ENCODE assay signal across 8 cellular contexts in the genomic region with DNA sequence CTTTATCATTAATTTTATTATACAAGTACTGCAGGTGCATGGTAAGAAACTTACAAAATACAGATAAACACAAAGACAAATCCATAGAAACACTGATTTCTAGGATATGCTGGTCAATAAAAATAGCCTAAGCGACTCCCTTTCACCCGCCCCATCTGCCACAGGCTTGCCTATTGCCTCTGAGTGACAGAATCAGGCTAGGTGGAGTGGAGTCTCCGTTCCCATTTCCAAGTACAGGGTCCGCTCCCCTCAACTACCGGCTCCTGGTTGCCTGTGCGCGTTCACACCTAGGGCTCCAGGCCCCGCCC. TPM values are rescaled to one million over a fixed set of nuclear protein-coding genes. Genes with fewer than 3 reads are reported as not detected.
DNase-seq lines count a peak whose midpoint lies in the region; ATAC-seq and TF ChIP-seq lines count a peak whose summit lies in the region.

No MANE protein-coding gene starts in this region.

- no peak for TF ChIP-seq POLR2A in right lobe of liver (IDR thresholded peaks at IDR 0.05)

- WGBS in right lobe of liver (ENCODE audit: insufficient coverage, low coverage, low lambda C conversion rate, missing lambda C conversion rate): 5% methylated on average over 7 of the region's 8 CpGs

- peak overlapping the region; percentile 75 to 88 for H3K27ac ChIP-seq in ascending aorta
- H3K27ac ChIP-seq in right lobe of liver: peak overlapping the region; percentile 78 to 91 (median 82)
- H3K27ac ChIP-seq in tibial artery: peak overlapping the region; percentile 83 to 89

- peak overlapping the region; percentile 99 for H3K27ac Mint-ChIP-seq in activated T-cell treated with anti-CD3 and anti-CD28 coated beads, Interleukin-2, amount 50 U/mL, for 24 hours

- peaks cover 56% of the 10 kb centered on the region for H3K36me3 Mint-ChIP-seq in activated T-cell treated with anti-CD3 and anti-CD28 coated beads, Interleukin-2, amount 50 U/mL, for 24 hours (ENCODE audit: low read depth)

- no peak for ATAC-seq in right lobe of liver

- H3K27me3 ChIP-seq in ascending aorta (no peaks in the 10 kb centered on the region), right lobe of liver (no peaks in the 10 kb centered on the region), tibial artery (no peaks in the 10 kb centered on the region)

- H3K4me1 Mint-ChIP-seq in activated T-cell treated with anti-CD3 and anti-CD28 coated beads, Interleukin-2, amount 50 U/mL, for 24 hours (ENCODE audit: low read depth): peaks cover 49% of the 10 kb centered on the region

- no peak for DNase-seq in activated T-cell treated with anti-CD3 and anti-CD28 coated beads, Interleukin-2, amount 50 U/mL, for 24 hours
- no peak for DNase-seq in activated T-cell treated with anti-CD3 and anti-CD28 coated beads, Interleukin-2, amount 50 U/mL, for 1 hour
- DNase-seq in ascending aorta (ENCODE audit: low spot score in 2 of 2): no peak
- no peak for DNase-seq in right lobe of liver
- no peak for DNase-seq in tibial artery
- DNase-seq in activated gamma-delta T cell treated with Interleukin-2 at 50 U/mL for 16 hours: no peak
- DNase-seq in nucleus accumbens (lab: John Stamatoyannopoulos, UW): no peak
- DNase-seq in NCI-H345 (lab: John Stamatoyannopoulos, UW): no peak

- H3K36me3 ChIP-seq in ascending aorta: peaks cover 3 to 4% of the 10 kb centered on the region in 2 donors
- H3K36me3 ChIP-seq in right lobe of liver: no peaks in the 10 kb centered on the region
- peaks cover 0 to 6% (median 0%) of the 10 kb centered on the region in 3 donors for H3K36me3 ChIP-seq in tibial artery

- H3K27me3 Mint-ChIP-seq in activated T-cell treated with anti-CD3 and anti-CD28 coated beads, Interleukin-2, amount 50 U/mL, for 24 hours: no peaks in the 10 kb centered on the region

- H3K9me3 Mint-ChIP-seq in activated T-cell treated with anti-CD3 and anti-CD28 coated beads, Interleukin-2, amount 50 U/mL, for 24 hours: no peaks in the 10 kb centered on the region

- H3K9me3 ChIP-seq in ascending aorta: no peaks in the 10 kb centered on the region
- no peaks in the 10 kb centered on the region for H3K9me3 ChIP-seq in right lobe of liver
- no peaks in the 10 kb centered on the region for H3K9me3 ChIP-seq in tibial artery

- intact Hi-C loops in ascending aorta (cut with DNase I) (loop anchor here (1.0 to 5.0 kb wide), 3 partner anchors 83 to 157 kb away; no protein-coding TSS in a partner anchor), right lobe of liver (cut with DNase I) (no loop called here), tibial artery (cut with DNase I; ENCODE audit: low total_unique reads) (no loop called here)

- peak overlapping the region; percentile 72 to 81 for H3K4me3 ChIP-seq in ascending aorta
- H3K4me3 ChIP-seq in right lobe of liver: peak overlapping the region; percentile 71 to 80 (median 73)
- H3K4me3 ChIP-seq in tibial artery: peak overlapping the region; percentile 66 to 87

- peak overlapping the region; percentile 99 for H3K4me3 Mint-ChIP-seq in activated T-cell treated with anti-CD3 and anti-CD28 coated beads, Interleukin-2, amount 50 U/mL, for 24 hours

- peaks cover 3 to 19% of the 10 kb centered on the region in 2 donors for H3K4me1 ChIP-seq in ascending aorta
- peaks cover 0 to 30% (median 0%) of the 10 kb centered on the region in 4 donors for H3K4me1 ChIP-seq in right lobe of liver
- peaks cover 0 to 36% (median 24%) of the 10 kb centered on the region in 4 donors for H3K4me1 ChIP-seq in tibial artery

- no peak for TF ChIP-seq CTCF in ascending aorta (IDR thresholded peaks at IDR 0.05)
- TF ChIP-seq CTCF in right lobe of liver (IDR thresholded peaks at IDR 0.05): no peak
- TF ChIP-seq CTCF in tibial artery (IDR thresholded peaks at IDR 0.05): no peak

RNA-seq across cellular contexts. Expression of a gene that starts 0.2 kb away (rescaled TPM):
- total RNA-seq in ascending aorta (94.0 TPM), right lobe of liver (10 to 100 TPM; 39.2 to 92.4 (median 47.8) TPM)

RNA-seq across cellular contexts. Expression of a gene that starts 1.7 kb away (rescaled TPM):
- total RNA-seq in ascending aorta (14.5 TPM), right lobe of liver (10 to 100 TPM in 4 of 6 experiments, 1 to 10 TPM in 2; 6.8 to 40.6 (median 11.6) TPM)
